8 cellular contexts compared by ENCODE assay signal in the genomic region with DNA sequence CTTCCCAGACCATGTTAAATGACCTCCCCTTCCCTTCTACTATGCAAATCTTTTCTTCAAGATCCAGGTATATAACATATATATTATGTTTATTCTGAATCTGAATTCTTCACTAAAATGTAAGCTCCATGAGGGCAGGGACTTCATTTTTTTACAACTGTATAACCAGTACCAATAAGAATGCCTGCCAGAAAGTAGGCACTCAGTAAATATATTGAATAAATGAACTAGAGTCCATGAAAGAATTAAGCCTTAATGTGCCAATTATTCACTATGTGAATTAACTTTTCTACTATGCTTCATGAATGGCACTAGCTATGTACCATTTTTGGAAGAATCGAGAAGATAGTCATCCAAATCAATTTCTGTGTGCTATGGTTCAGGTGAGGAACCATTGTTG.
"Had no signal": no experiment of that assay in that cellular context is flagged by ENCODE, and none has a peak within 500 bp of the region (broad histone marks: within the 10 kb centered on the region; RNA-seq: fewer than 3 reads in every experiment).

No MANE protein-coding gene starts in this region.

- FAIRE-seq: G401.6, GM12878, GM12891, GM12892, GM18507, GM19239 had no signal

- DNase-seq: GDM1, GF-D8 had no signal

- ATAC-seq: GM12878 had no signal

- H3K4me3 ChIP-seq: GM12878 had no signal
